ENCODE assay signal across 27 cellular contexts in the genomic region with DNA sequence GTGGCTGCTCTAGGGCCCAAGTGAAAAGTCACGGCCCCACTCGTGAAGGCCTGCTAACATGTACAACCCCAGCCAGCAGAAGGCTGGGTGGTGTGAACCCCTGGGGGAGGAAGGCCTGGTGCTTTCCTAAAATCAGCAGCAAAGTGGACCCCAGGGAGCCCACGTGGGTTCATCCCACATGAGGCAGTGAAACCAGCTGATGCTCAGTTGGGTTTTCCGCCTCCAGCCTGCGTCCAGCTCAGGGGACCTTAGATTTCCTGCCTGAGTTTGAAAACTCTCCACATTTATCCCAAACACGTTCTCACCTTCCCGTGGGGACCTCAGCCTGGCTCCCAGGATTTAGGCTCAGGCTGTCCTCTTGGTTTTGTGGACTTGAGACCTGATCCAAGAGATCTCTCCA.
"Had no signal": no experiment of that assay in that cellular context is flagged by ENCODE, and none has a peak within 500 bp of the region (broad histone marks: within the 10 kb centered on the region; RNA-seq: fewer than 3 reads in every experiment).

No MANE protein-coding gene starts in this region.

- H3K27me3 ChIP-seq: brain microvascular endothelial cell, colonic mucosa, gastrocnemius medialis, heart left ventricle, right atrium auricular region, suprapubic skin, transverse colon, uterus had no signal

- H3K4me3 Mint-ChIP-seq: central memory CD8-positive, alpha-beta T cell; nephron progenitor cell had no signal

- H3K27ac ChIP-seq: brain microvascular endothelial cell, colonic mucosa, gastrocnemius medialis, heart left ventricle, prostate gland, right atrium auricular region, suprapubic skin, transverse colon, uterus, VCaP had no signal

- H3K27me3 Mint-ChIP-seq: central memory CD8-positive, alpha-beta T cell had no signal

- H3K4me1 ChIP-seq: colonic mucosa, prostate gland, transverse colon, uterus had no signal

- H3K27ac Mint-ChIP-seq: nephron progenitor cell had no signal

- H3K9me3 Mint-ChIP-seq: central memory CD8-positive, alpha-beta T cell; nephron progenitor cell had no signal

- H3K4me3 ChIP-seq: colonic mucosa, gastrocnemius medialis, heart left ventricle, prostate gland, right atrium auricular region, suprapubic skin, transverse colon, uterus had no signal

- FAIRE-seq: endometrium, kidney had no signal

- H3K36me3 ChIP-seq: colonic mucosa, gastrocnemius medialis, prostate gland, transverse colon, uterus had no signal

- DNase-seq: activated CD4-positive, alpha-beta T cell treated with anti-CD3 and anti-CD28 coated beads for 1 hour; activated CD8-positive, alpha-beta memory T cell treated with anti-CD3 and anti-CD28 coated beads for 24 hours; activated CD8-positive, alpha-beta memory T cell treated with anti-CD3 and anti-CD28 coated beads, Interleukin-2, amount 50 U/mL, for 48 hours; activated naive CD4-positive, alpha-beta T cell treated with Interleukin-2 at 50 U/mL for 16 hours; aorta; brain microvascular endothelial cell; colonic mucosa; gastrocnemius medialis; kidney; midbrain; nephron progenitor cell; stimulated activated CD4-positive, alpha-beta T cell treated with anti-CD3 and anti-CD28 coated beads, Interleukin-12 subunit alpha, Interleukin-12 subunit beta, amount 100 ng/mL, for 4 hours; stimulated activated CD4-positive, alpha-beta T cell treated with anti-CD3 and anti-CD28 coated beads, Interleukin-1b, Interleukin-23, amount 100 ng/mL, for 48 hours; stimulated activated CD8-positive, alpha-beta memory T cell treated with anti-CD3 and anti-CD28 coated beads, Interleukin-4, amount 100 ng/mL, for 48 hours; stimulated activated naive CD8-positive, alpha-beta T cell treated with anti-CD3 and anti-CD28 coated beads, Interleukin-15, Interleukin-2, amounts not matched to agents 100 U/mL and 50 U/mL, for 24 hours; T-helper 2 cell; transverse colon; uterus had no signal

- H3K9me3 ChIP-seq: colonic mucosa, gastrocnemius medialis, heart left ventricle, prostate gland, right atrium auricular region, suprapubic skin, transverse colon, uterus had no signal

- ATAC-seq: esophagus mucosa; gastrocnemius medialis; heart left ventricle; left lobe of liver; stimulated activated naive CD8-positive, alpha-beta T cell treated with anti-CD3 and anti-CD28 coated beads, Interleukin-15, Interleukin-2, amounts not matched to agents 100 U/mL and 50 U/mL, for 24 hours had no signal
